Comparison of ENCODE assay signal across 8 cellular contexts in the genomic region with DNA sequence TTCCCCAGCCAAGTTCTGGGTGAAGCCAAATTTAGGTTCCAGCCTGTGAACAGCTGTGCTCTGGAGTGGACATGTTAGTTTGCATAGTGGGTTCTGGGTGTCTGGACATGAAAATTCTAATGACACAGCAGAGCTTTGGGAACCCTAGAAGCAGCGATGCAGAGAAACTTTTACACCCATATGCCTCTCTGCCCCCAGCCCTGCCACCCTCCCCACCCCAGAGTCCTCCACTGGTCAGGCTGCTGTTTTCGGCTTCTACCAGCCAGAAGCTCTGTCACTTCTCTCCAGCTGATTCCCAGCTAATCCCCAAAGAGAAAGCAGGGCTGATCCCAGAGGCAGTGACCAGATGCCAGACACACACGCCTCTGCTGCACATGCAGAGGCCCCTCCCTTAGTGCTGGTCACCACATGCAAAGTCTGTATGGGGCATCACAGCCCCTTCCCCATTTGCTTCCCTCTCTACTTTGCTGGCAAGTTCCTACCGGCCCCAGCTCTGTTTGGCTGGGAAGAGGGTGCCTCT. TPM values are rescaled to one million over a fixed set of nuclear protein-coding genes. Genes with fewer than 3 reads are reported as not detected.
A peak's percentile ranks its signal among the peaks of the same experiment; 100 is the strongest.
DNase-seq lines count a peak whose midpoint lies in the region; ATAC-seq lines count a peak whose summit lies in the region.

No MANE protein-coding gene starts in this region.

- no peak for DNase-seq in activated CD8-positive, alpha-beta memory T cell treated with anti-CD3 and anti-CD28 coated beads, Interleukin-2, amount 10 ng/mL, durations not matched to agents 7 days and 5 days
- DNase-seq in activated CD8-positive, alpha-beta memory T cell treated with anti-CD3 and anti-CD28 coated beads for 24 hours = no peak
- no peak for DNase-seq in activated naive CD4-positive, alpha-beta T cell treated with anti-CD3 and anti-CD28 coated beads, Interleukin-2, amount 50 U/mL, for 72 hours (ENCODE audit: low spot score in 2 of 2)
- no peak for DNase-seq in NCI-H2107 treated with DMSO at 0.1 percent for 48 hours (lab: John Stamatoyannopoulos, UW; ENCODE audit: unreplicated experiment)
- no peak for DNase-seq in NCI-H1417 treated with DMSO at 0.1 percent for 48 hours (lab: John Stamatoyannopoulos, UW)
- no peak for DNase-seq in NCI-H128 (lab: John Stamatoyannopoulos, UW; ENCODE audit: unreplicated experiment)

- CTCF ChIA-PET in activated CD8-positive, alpha-beta memory T cell treated with anti-CD3 and anti-CD28 coated beads, Interleukin-2, amount 10 ng/mL, durations not matched to agents 7 days and 5 days (lab: Charles Lee) = interaction anchor here (0.6 to 7.3 kb wide), 15 partner anchors 9 to 686 kb away, joined by 3 to 55 read pairs (median 17); a partner anchor contains a TSS

- H3K27me3 Mint-ChIP-seq in activated CD8-positive, alpha-beta memory T cell treated with anti-CD3 and anti-CD28 coated beads, Interleukin-2, amount 10 ng/mL, durations not matched to agents 7 days and 5 days = no peaks in the 10 kb centered on the region

- H3K4me1 Mint-ChIP-seq in activated CD8-positive, alpha-beta memory T cell treated with anti-CD3 and anti-CD28 coated beads, Interleukin-2, amount 10 ng/mL, durations not matched to agents 7 days and 5 days = peaks cover 86% of the 10 kb centered on the region

- H3K4me3 ChIP-seq in muscle layer of colon (ENCODE audit: low read depth in 1 of 2, low read length in 2 of 2) = peak overlapping the region in 1 of 2 donors; percentile 8

- H3K4me3 Mint-ChIP-seq in activated CD8-positive, alpha-beta memory T cell treated with anti-CD3 and anti-CD28 coated beads, Interleukin-2, amount 10 ng/mL, durations not matched to agents 7 days and 5 days = no peak overlapping the region

- peak overlapping the region; percentile 96 for H3K27ac Mint-ChIP-seq in activated CD8-positive, alpha-beta memory T cell treated with anti-CD3 and anti-CD28 coated beads, Interleukin-2, amount 10 ng/mL, durations not matched to agents 7 days and 5 days
- peak overlapping the region; percentile 92 to 96 for H3K27ac Mint-ChIP-seq in activated naive CD4-positive, alpha-beta T cell treated with anti-CD3 and anti-CD28 coated beads, Interleukin-2, amount 50 U/mL, for 72 hours

- H3K9me3 ChIP-seq in muscle layer of colon (ENCODE audit: low read length) = no peaks in the 10 kb centered on the region

- H3K36me3 Mint-ChIP-seq in activated CD8-positive, alpha-beta memory T cell treated with anti-CD3 and anti-CD28 coated beads, Interleukin-2, amount 10 ng/mL, durations not matched to agents 7 days and 5 days = no peaks in the 10 kb centered on the region
- peaks cover 0 to 3% of the 10 kb centered on the region in 2 donors for H3K36me3 Mint-ChIP-seq in activated naive CD4-positive, alpha-beta T cell treated with anti-CD3 and anti-CD28 coated beads, Interleukin-2, amount 50 U/mL, for 72 hours

- no peak overlapping the region for H3K9ac ChIP-seq in muscle layer of colon (ENCODE audit: low read length)

- no peaks in the 10 kb centered on the region for H3K27me3 ChIP-seq in muscle layer of colon (ENCODE audit: control insufficient read depth in 1 of 2, insufficient read depth in 2 of 2, low read length in 2 of 2)

- peak overlapping the region; percentile 57 for H3K27ac ChIP-seq in muscle layer of colon (ENCODE audit: low read depth, low read length)

- ATAC-seq in activated CD8-positive, alpha-beta memory T cell treated with anti-CD3 and anti-CD28 coated beads, Interleukin-2, amount 10 ng/mL, durations not matched to agents 7 days and 5 days = no peak
- peak; percentile 26 for ATAC-seq in HG03103 (IDR thresholded peaks at IDR 0.05; ENCODE audit: low read depth, unreplicated experiment)
- ATAC-seq in activated naive CD4-positive, alpha-beta T cell treated with anti-CD3 and anti-CD28 coated beads, Interleukin-2, amount 50 U/mL, for 72 hours = no peak

- no peaks in the 10 kb centered on the region for H3K9me3 Mint-ChIP-seq in activated CD8-positive, alpha-beta memory T cell treated with anti-CD3 and anti-CD28 coated beads, Interleukin-2, amount 10 ng/mL, durations not matched to agents 7 days and 5 days (ENCODE audit: low read depth)
- no peaks in the 10 kb centered on the region for H3K9me3 Mint-ChIP-seq in activated naive CD4-positive, alpha-beta T cell treated with anti-CD3 and anti-CD28 coated beads, Interleukin-2, amount 50 U/mL, for 72 hours

- H3K4me1 ChIP-seq in muscle layer of colon (ENCODE audit: insufficient read depth, low read length) = peaks cover 27% of the 10 kb centered on the region

- H3K36me3 ChIP-seq in muscle layer of colon (ENCODE audit: insufficient read depth, low read length) = no peaks in the 10 kb centered on the region

RNA-seq across cellular contexts. Expression of a gene that starts 8.7 kb away (rescaled TPM):
- under 1 TPM; 0.18 to 0.26 TPM for total RNA-seq in activated CD8-positive, alpha-beta memory T cell treated with anti-CD3 and anti-CD28 coated beads, Interleukin-2, amount 10 ng/mL, durations not matched to agents 7 days and 5 days
- under 1 TPM; 0.45 to 0.68 TPM for total RNA-seq in activated naive CD4-positive, alpha-beta T cell treated with anti-CD3 and anti-CD28 coated beads, Interleukin-2, amount 50 U/mL, for 72 hours

RNA-seq across cellular contexts. Expression of a gene that starts 45.0 kb away (rescaled TPM):
- 10 to 100 TPM; 37.8 to 68.4 TPM for total RNA-seq in activated CD8-positive, alpha-beta memory T cell treated with anti-CD3 and anti-CD28 coated beads, Interleukin-2, amount 10 ng/mL, durations not matched to agents 7 days and 5 days
- total RNA-seq in activated naive CD4-positive, alpha-beta T cell treated with anti-CD3 and anti-CD28 coated beads, Interleukin-2, amount 50 U/mL, for 72 hours = 100 to 1,000 TPM in 1 of 2 donors, 10 to 100 TPM in 1; 54.5 to 126 TPM
